Comparison of ENCODE assay signal across 8 cellular contexts in the genomic region with DNA sequence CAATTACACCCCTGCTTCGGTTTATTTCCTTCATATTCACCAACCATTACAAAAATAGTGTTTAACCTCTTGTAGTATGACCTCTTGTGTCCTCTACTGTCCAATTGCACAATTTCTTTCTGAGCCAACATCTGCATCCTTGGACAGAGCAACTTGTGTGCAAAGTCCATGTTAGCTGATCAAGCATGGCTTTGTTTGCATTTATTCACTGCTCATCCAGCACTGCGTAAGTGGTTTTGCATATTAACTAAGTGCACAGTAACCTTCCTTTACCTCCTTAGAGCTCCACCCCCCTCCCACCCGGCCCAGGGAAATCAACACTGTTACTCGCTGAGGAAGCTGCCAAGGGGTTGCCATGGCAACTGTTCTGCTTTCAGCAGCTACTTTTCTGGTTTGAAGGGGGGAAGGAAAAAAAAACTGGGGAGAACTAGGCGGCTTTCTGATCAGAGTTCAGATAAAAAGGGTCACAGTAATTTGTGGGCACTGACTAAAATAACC.
DNase-seq lines count a peak whose midpoint lies in the region; ATAC-seq, FAIRE-seq and TF ChIP-seq lines count a peak whose summit lies in the region.

No MANE protein-coding gene starts in this region.

- no peak overlapping the region for H3K27ac ChIP-seq in A549
- H3K27ac ChIP-seq in left ventricle myocardium inferior (replicated peaks), result no peak overlapping the region
- H3K27ac ChIP-seq in rectal smooth muscle tissue (ENCODE audit: low read depth, low read length), result peak overlapping the region; percentile 23
- no peak overlapping the region for H3K27ac ChIP-seq in upper lobe of right lung

- H3K27ac Mint-ChIP-seq in activated naive CD8-positive, alpha-beta T cell treated with anti-CD3 and anti-CD28 coated beads, Interleukin-2, amount 50 U/mL, for 24 hours, result peak overlapping the region; percentile 93

- TF ChIP-seq CTCF in A549 (IDR thresholded peaks at IDR 0.05) (no peak), left ventricle myocardium inferior (IDR thresholded peaks at IDR 0.05; ENCODE audit: borderline replicate concordance) (no peak), upper lobe of right lung (IDR thresholded peaks at IDR 0.05) (no peak)

- no peak overlapping the region for H3K9ac ChIP-seq in rectal smooth muscle tissue (ENCODE audit: low read length)

- H3K27me3 ChIP-seq in left ventricle myocardium inferior (ENCODE audit: low read depth) (no peaks in the 10 kb centered on the region), rectal smooth muscle tissue (ENCODE audit: control insufficient read depth, insufficient read depth, low read length) (no peaks in the 10 kb centered on the region), upper lobe of right lung (no peaks in the 10 kb centered on the region)

- no peaks in the 10 kb centered on the region for H3K36me3 Mint-ChIP-seq in activated naive CD8-positive, alpha-beta T cell treated with anti-CD3 and anti-CD28 coated beads, Interleukin-2, amount 50 U/mL, for 24 hours (ENCODE audit: low read depth)

- H3K4me2 ChIP-seq in A549, result peak overlapping the region; percentile 44

- 18% methylated on average over 4 of the region's 5 CpGs for WGBS in A549 (ENCODE audit: missing lambda C conversion rate)

- POLR2A ChIA-PET in A549 (lab: Yijun Ruan, JAX), result interaction anchor here (0.7 kb wide), 1 partner anchor 896 kb away, joined by 4 read pairs; no protein-coding TSS in a partner anchor

- DNase-seq in A549 (ENCODE audit: low read depth in 1 of 2, low spot score in 1 of 2) (peak in 1 of 2 experiments; percentile 19), LHCN-M2 (ENCODE audit: low read depth) (peak; percentile 72), SW480 (ENCODE audit: low spot score) (peak; percentile 38), left ventricle myocardium inferior (peak; percentile 71), upper lobe of right lung (peak; percentile 74)
- peak; percentile 74 for DNase-seq in activated naive CD8-positive, alpha-beta T cell treated with anti-CD3 and anti-CD28 coated beads, Interleukin-2, amount 50 U/mL, for 24 hours

- H3K9me3 Mint-ChIP-seq in activated naive CD8-positive, alpha-beta T cell treated with anti-CD3 and anti-CD28 coated beads, Interleukin-2, amount 50 U/mL, for 24 hours, result no peaks in the 10 kb centered on the region

- no peak for TF ChIP-seq RAD21 in A549 (conservative IDR thresholded peaks at IDR 0.05 in 1 of 2, IDR thresholded peaks at IDR 0.05 in 1 of 2)

- H3K27me3 Mint-ChIP-seq in activated naive CD8-positive, alpha-beta T cell treated with anti-CD3 and anti-CD28 coated beads, Interleukin-2, amount 50 U/mL, for 24 hours, result no peaks in the 10 kb centered on the region

- H3K36me3 ChIP-seq in left ventricle myocardium inferior (no peaks in the 10 kb centered on the region), rectal smooth muscle tissue (ENCODE audit: control insufficient read depth, insufficient read depth, low read length) (no peaks in the 10 kb centered on the region), upper lobe of right lung (no peaks in the 10 kb centered on the region)

- peak; percentile 45 to 55; a peak in 4 of 6 replicates for ATAC-seq in A549
- ATAC-seq in GM19372 (IDR thresholded peaks at IDR 0.05; ENCODE audit: low read depth, unreplicated experiment), result peak; percentile 47
- peak; percentile 65 for ATAC-seq in activated naive CD8-positive, alpha-beta T cell treated with anti-CD3 and anti-CD28 coated beads, Interleukin-2, amount 50 U/mL, for 24 hours
- peak; percentile 62 for ATAC-seq in upper lobe of right lung

- no peak for TF ChIP-seq EP300 in A549 (IDR thresholded peaks at IDR 0.05)

- peak overlapping the region; percentile 81 for H3K4me3 Mint-ChIP-seq in activated naive CD8-positive, alpha-beta T cell treated with anti-CD3 and anti-CD28 coated beads, Interleukin-2, amount 50 U/mL, for 24 hours

- no peak for FAIRE-seq in A549 (lab: Jason Lieb, UNC)

- no peak for TF ChIP-seq POLR2A in A549 (IDR thresholded peaks at IDR 0.05; ENCODE audit: low read length)

- H3K4me1 ChIP-seq in A549, result peaks cover 12% of the 10 kb centered on the region; the same call in 2 of the 3 replicates
- peaks cover 30% of the 10 kb centered on the region for H3K4me1 ChIP-seq in left ventricle myocardium inferior
- H3K4me1 ChIP-seq in rectal smooth muscle tissue (ENCODE audit: control insufficient read depth, insufficient read depth, low read length), result peaks cover 34% of the 10 kb centered on the region
- peaks cover 14% of the 10 kb centered on the region for H3K4me1 ChIP-seq in upper lobe of right lung

- no peaks in the 10 kb centered on the region for H3K9me3 ChIP-seq in A549
- no peaks in the 10 kb centered on the region for H3K9me3 ChIP-seq in left ventricle myocardium inferior (replicated peaks)
- H3K9me3 ChIP-seq in upper lobe of right lung, result no peaks in the 10 kb centered on the region

- intact Hi-C loops in left ventricle myocardium inferior (cut with micrococcal nuclease), result loop anchor here (10.0 kb wide), 1 partner anchor 453 kb away; no protein-coding TSS in a partner anchor
- intact Hi-C loops in upper lobe of right lung (cut with DNase I), result no loop called here

- H3K4me1 Mint-ChIP-seq in activated naive CD8-positive, alpha-beta T cell treated with anti-CD3 and anti-CD28 coated beads, Interleukin-2, amount 50 U/mL, for 24 hours, result peaks cover 74% of the 10 kb centered on the region

- H3K4me3 ChIP-seq in A549 (no peak overlapping the region), left ventricle myocardium inferior (peak overlapping the region; percentile 54), rectal smooth muscle tissue (ENCODE audit: low read length) (peak overlapping the region; percentile 59), upper lobe of right lung (no peak overlapping the region)

- CTCF ChIA-PET in A549 (lab: Yijun Ruan, JAX), result interaction anchor here (0.9 to 3.5 kb wide), 13 partner anchors 9 to 970 kb away, joined by 3 to 13 read pairs (median 4); no protein-coding TSS in a partner anchor

TF ChIP-seq in A549, 52 proteins besides CTCF, POLR2A, EP300 and RAD21:
- TF ChIP-seq HOXB13 (CRISPR knock-in tag; IDR thresholded peaks at IDR 0.05; ENCODE audit: low read depth) (no peak), CEBPB (IDR thresholded peaks at IDR 0.05) (0 out of 4 replicates have a peak, but pooled peaks of 1 of the 2 experiments have one; percentile 23), BHLHE40 (IDR thresholded peaks at IDR 0.05; ENCODE audit: low read depth, low read length) (no peak), ESRRA (IDR thresholded peaks at IDR 0.05; ENCODE audit: borderline replicate concordance, low read length) (peak; percentile 66; the same call in 1 of the 2 replicates)
- TF ChIP-seq, protein P1, sequence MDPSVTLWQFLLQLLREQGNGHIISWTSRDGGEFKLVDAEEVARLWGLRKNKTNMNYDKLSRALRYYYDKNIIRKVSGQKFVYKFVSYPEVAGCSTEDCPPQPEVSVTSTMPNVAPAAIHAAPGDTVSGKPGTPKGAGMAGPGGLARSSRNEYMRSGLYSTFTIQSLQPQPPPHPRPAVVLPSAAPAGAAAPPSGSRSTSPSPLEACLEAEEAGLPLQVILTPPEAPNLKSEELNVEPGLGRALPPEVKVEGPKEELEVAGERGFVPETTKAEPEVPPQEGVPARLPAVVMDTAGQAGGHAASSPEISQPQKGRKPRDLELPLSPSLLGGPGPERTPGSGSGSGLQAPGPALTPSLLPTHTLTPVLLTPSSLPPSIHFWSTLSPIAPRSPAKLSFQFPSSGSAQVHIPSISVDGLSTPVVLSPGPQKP (IDR thresholded peaks at IDR 0.05; ENCODE audit: low read depth, low read length), result no peak

Comparison
In these comparisons a context has a peak if more than half of its experiments do, and no peak if none do; other contexts are left out.
1. H3K4me3 ChIP-seq: peak in left ventricle myocardium inferior (single experiment) and rectal smooth muscle tissue (single experiment); none in A549 (single experiment) and upper lobe of right lung (single experiment).
2. Peak in every context shown above with its lines, with median percentiles within 50 percentile points of each other: ATAC-seq.